ENCODE assay signal across 31 cellular contexts in the genomic region with DNA sequence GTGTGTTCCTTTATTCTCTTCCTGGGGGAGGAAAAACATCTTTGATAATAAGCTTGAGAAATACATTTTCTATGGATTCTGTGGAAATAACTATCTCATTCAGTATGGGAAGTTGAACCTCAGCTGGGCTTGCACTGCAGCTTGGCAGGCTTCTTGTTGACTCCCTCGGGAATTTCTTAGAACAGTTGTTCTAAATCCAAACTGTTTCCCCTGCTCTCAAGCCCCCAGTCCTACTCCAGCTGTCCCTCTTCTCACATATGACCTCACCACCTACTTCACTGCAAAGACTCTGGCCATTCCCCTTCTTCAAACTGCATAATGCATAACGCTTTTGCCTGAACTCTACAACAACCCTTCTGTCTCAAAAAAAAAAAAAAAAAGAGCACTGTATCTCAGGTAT.
A peak's percentile ranks its signal among the peaks of the same experiment; 100 is the strongest.
DNase-seq lines count a peak whose midpoint lies in the region; ATAC-seq and TF ChIP-seq lines count a peak whose summit lies in the region.
"Had no signal": no experiment of that assay in that cellular context is flagged by ENCODE, and none has a peak within 500 bp of the region (broad histone marks: within the 10 kb centered on the region; RNA-seq: fewer than 3 reads in every experiment).

No MANE protein-coding gene starts in this region.

- no peak for DNase-seq in Right ventricle myocardium inferior (ENCODE audit: missing footprints)
- no peak for DNase-seq in right atrium auricular region (ENCODE audit: low spot score)
- DNase-seq in fibroblast of peridontal ligament (ENCODE audit: extremely low read depth) = peak; percentile 31
- DNase-seq in left kidney (ENCODE audit: low read depth, low spot score) = peak; percentile 33
- no peak for DNase-seq in RWPE1 (ENCODE audit: low spot score)
- no peak for DNase-seq in SK-N-SH
- DNase-seq: activated CD4-positive, alpha-beta T cell treated with anti-CD3 and anti-CD28 coated beads, Interleukin-2, amount 50 U/mL, for 4 hours; activated CD8-positive, alpha-beta memory T cell treated with anti-CD3 and anti-CD28 coated beads, Interleukin-2, amount 10 ng/mL, durations not matched to agents 7 days and 5 days; activated gamma-delta T cell; activated naive CD8-positive, alpha-beta T cell treated with anti-CD3 and anti-CD28 coated beads for 36 hours; activated T-cell treated with anti-CD3 and anti-CD28 coated beads, Interleukin-2, amount 50 U/mL, for 4 hours; CD4-positive, CD25-positive, alpha-beta regulatory T cell; central memory CD4-positive, alpha-beta T cell; endodermal cell; esophagus squamous epithelium; islet precursor cell; naive thymus-derived CD4-positive, alpha-beta T cell; NCI-H1436 treated with DMSO at 0.1 percent for 48 hours; NCI-H2081 treated with DMSO at 0.1 percent for 48 hours; nucleus accumbens; OCI-M1; psoas muscle; stimulated activated naive CD4-positive, alpha-beta T cell treated with Interleukin-2 at 50 U/mL for 16 hours; T-helper 17 cell; upper lobe of left lung had no signal

- no peak overlapping the region for H3K9ac ChIP-seq in SK-N-SH

- TF ChIP-seq CTCF in right atrium auricular region (IDR thresholded peaks at IDR 0.05) = no peak
- TF ChIP-seq CTCF in RWPE1 (conservative IDR thresholded peaks at IDR 0.05; ENCODE audit: low read depth) = no peak
- TF ChIP-seq CTCF in SK-N-SH (IDR thresholded peaks at IDR 0.05) = no peak

- H3K27ac ChIP-seq in right atrium auricular region (no peak overlapping the region), RWPE1 (no peak overlapping the region), SK-N-SH (ENCODE audit: low read depth in 2 of 2, low read length in 1 of 2) (0 out of 4 replicates have a peak overlapping the region, but pooled peaks of 1 of the 2 experiments have one; percentile 14)
- H3K27ac ChIP-seq: esophagus squamous epithelium, skin epidermis, suprapubic skin, upper lobe of left lung had no signal

- TF ChIP-seq RAD21 in SK-N-SH (IDR thresholded peaks at IDR 0.05; ENCODE audit: low read length) = no peak

- H3K4me1 ChIP-seq in right atrium auricular region = peaks cover 0 to 3% of the 10 kb centered on the region in 2 donors
- H3K4me1 ChIP-seq in SK-N-SH (ENCODE audit: control insufficient read depth in 1 of 2, insufficient read depth in 2 of 2, low read depth in 1 of 2, low read length in 1 of 2) = peaks cover 5 to 6% of the 10 kb centered on the region in 2 experiments; a peak in 3 of 4 replicates
- H3K4me1 ChIP-seq: esophagus squamous epithelium, psoas muscle, suprapubic skin, upper lobe of left lung had no signal

- WGBS in SK-N-SH (ENCODE audit: low lambda C conversion rate) = 44% methylated on average over 2 of the region's 2 CpGs

- CTCF ChIA-PET in RWPE1 (lab: Yijun Ruan, JAX) (interaction anchor here (0.5 kb wide), 1 partner anchor 14 kb away, joined by 3 read pairs; no protein-coding TSS in a partner anchor), SK-N-SH (lab: Yijun Ruan, JAX) (interaction anchor here (1.3 kb wide), 1 partner anchor 16 kb away, joined by 3 read pairs; no protein-coding TSS in a partner anchor)

- H3F3A ChIP-seq in SK-N-SH (replicated peaks; ENCODE audit: insufficient read depth) = peaks cover 10% of the 10 kb centered on the region

- H3K79me2 ChIP-seq in SK-N-SH (ENCODE audit: insufficient read depth) = no peaks in the 10 kb centered on the region

- no peak for TF ChIP-seq EP300 in SK-N-SH (IDR thresholded peaks at IDR 0.05; ENCODE audit: borderline replicate concordance in 1 of 2, low read depth in 1 of 2, low read length in 1 of 2)

- no peak overlapping the region for H3K4me2 ChIP-seq in SK-N-SH

- POLR2A ChIA-PET in RWPE1 (lab: Yijun Ruan, JAX; ENCODE audit: low non-redundant PET) (no interaction called here), SK-N-SH (lab: Yijun Ruan, JAX) (no interaction called here)

- ATAC-seq in Right ventricle myocardium inferior (peak; percentile 75), GM21723 (IDR thresholded peaks at IDR 0.05; ENCODE audit: unreplicated experiment) (no peak), HG02840 (IDR thresholded peaks at IDR 0.05; ENCODE audit: low FRiP score, unreplicated experiment) (no peak)
- ATAC-seq: activated CD4-positive, CD25-positive, alpha-beta regulatory T cell treated with anti-CD3 and anti-CD28 coated beads, Interleukin-2, amount 50 U/mL, for 24 hours; activated CD8-positive, alpha-beta memory T cell treated with anti-CD3 and anti-CD28 coated beads, Interleukin-2, amount 10 ng/mL, durations not matched to agents 7 days and 5 days; activated T-cell treated with anti-CD3 and anti-CD28 coated beads, Interleukin-2, amount 50 U/mL, for 4 hours; naive thymus-derived CD4-positive, alpha-beta T cell; psoas muscle; SK-N-SH treated with all-trans-retinoic acid at 6 μM for 48 hours; T-helper 17 cell had no signal

- intact Hi-C loops in Right ventricle myocardium inferior (cut with DNase I) = no loop called here

- H3K9me3 ChIP-seq in right atrium auricular region (no peaks in the 10 kb centered on the region), SK-N-SH (no peaks in the 10 kb centered on the region)
- H3K9me3 ChIP-seq: psoas muscle, suprapubic skin had no signal

- H3K9me2 ChIP-seq in SK-N-SH = no peaks in the 10 kb centered on the region

- H3K4me3 ChIP-seq in right atrium auricular region (no peak overlapping the region), SK-N-SH (ENCODE audit: low read depth in 2 of 2, low read length in 1 of 2) (no peak overlapping the region)
- H3K4me3 ChIP-seq: esophagus squamous epithelium, psoas muscle, skin epidermis, suprapubic skin, upper lobe of left lung had no signal

- H3K27me3 ChIP-seq in right atrium auricular region (no peaks in the 10 kb centered on the region), SK-N-SH (ENCODE audit: insufficient read depth) (no peaks in the 10 kb centered on the region)
- H3K27me3 ChIP-seq: esophagus squamous epithelium, suprapubic skin, upper lobe of left lung had no signal

- no peak overlapping the region for H2AFZ ChIP-seq in SK-N-SH (ENCODE audit: low read depth)

- H4K20me1 ChIP-seq in SK-N-SH (ENCODE audit: insufficient read depth) = no peaks in the 10 kb centered on the region

- H3K36me3 ChIP-seq in right atrium auricular region = no peaks in the 10 kb centered on the region
- no peaks in the 10 kb centered on the region for H3K36me3 ChIP-seq in SK-N-SH (replicated peaks in 1 of 2; ENCODE audit: control insufficient read depth in 1 of 2, insufficient read depth in 2 of 2, low read length in 1 of 2)
- H3K36me3 ChIP-seq: esophagus squamous epithelium, suprapubic skin, upper lobe of left lung had no signal

TF ChIP-seq in SK-N-SH, 30 proteins besides CTCF, POLR2A, EP300 and RAD21 (continues in another document):
- no peak for TF ChIP-seq IRF3 (IDR thresholded peaks at IDR 0.05; ENCODE audit: low read depth, low read length)
- TF ChIP-seq, protein P1, sequence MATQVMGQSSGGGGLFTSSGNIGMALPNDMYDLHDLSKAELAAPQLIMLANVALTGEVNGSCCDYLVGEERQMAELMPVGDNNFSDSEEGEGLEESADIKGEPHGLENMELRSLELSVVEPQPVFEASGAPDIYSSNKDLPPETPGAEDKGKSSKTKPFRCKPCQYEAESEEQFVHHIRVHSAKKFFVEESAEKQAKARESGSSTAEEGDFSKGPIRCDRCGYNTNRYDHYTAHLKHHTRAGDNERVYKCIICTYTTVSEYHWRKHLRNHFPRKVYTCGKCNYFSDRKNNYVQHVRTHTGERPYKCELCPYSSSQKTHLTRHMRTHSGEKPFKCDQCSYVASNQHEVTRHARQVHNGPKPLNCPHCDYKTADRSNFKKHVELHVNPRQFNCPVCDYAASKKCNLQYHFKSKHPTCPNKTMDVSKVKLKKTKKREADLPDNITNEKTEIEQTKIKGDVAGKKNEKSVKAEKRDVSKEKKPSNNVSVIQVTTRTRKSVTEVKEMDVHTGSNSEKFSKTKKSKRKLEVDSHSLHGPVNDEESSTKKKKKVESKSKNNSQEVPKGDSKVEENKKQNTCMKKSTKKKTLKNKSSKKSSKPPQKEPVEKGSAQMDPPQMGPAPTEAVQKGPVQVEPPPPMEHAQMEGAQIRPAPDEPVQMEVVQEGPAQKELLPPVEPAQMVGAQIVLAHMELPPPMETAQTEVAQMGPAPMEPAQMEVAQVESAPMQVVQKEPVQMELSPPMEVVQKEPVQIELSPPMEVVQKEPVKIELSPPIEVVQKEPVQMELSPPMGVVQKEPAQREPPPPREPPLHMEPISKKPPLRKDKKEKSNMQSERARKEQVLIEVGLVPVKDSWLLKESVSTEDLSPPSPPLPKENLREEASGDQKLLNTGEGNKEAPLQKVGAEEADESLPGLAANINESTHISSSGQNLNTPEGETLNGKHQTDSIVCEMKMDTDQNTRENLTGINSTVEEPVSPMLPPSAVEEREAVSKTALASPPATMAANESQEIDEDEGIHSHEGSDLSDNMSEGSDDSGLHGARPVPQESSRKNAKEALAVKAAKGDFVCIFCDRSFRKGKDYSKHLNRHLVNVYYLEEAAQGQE (IDR thresholded peaks at IDR 0.05; ENCODE audit: low read depth, low read length) = no peak
- no peak for TF ChIP-seq POLR2AphosphoS5 (IDR thresholded peaks at IDR 0.05; ENCODE audit: low read depth, low read length)
- no peak for TF ChIP-seq FOXJ3 (CRISPR knock-in tag; IDR thresholded peaks at IDR 0.05)
- TF ChIP-seq ZBTB33 (IDR thresholded peaks at IDR 0.05; ENCODE audit: borderline replicate concordance, low read depth) = no peak
- TF ChIP-seq EZH2phosphoT487 (IDR thresholded peaks at IDR 0.05; ENCODE audit: borderline replicate concordance, low read depth) = no peak

Comparison
In these comparisons a context has a peak if more than half of its experiments do, and no peak if none do; other contexts are left out.
1. DNase-seq: peak in fibroblast of peridontal ligament (single experiment) and left kidney (single experiment); none in Right ventricle myocardium inferior (single experiment), right atrium auricular region (single experiment), RWPE1 (single experiment) and SK-N-SH (single experiment).